10 cellular contexts compared by ENCODE assay signal in genomic region chr9:95008151-95008771, GRCh38.
DNase-seq lines count a peak whose midpoint lies in the region; ATAC-seq, FAIRE-seq and TF ChIP-seq lines count a peak whose summit lies in the region.
"Had no signal": no experiment of that assay in that cellular context is flagged by ENCODE, and none has a peak within 500 bp of the region (broad histone marks: within the 10 kb centered on the region; RNA-seq: fewer than 3 reads in every experiment).

No MANE protein-coding gene starts in this region.

- H3K9me3 ChIP-seq in left lung = no peaks in the 10 kb centered on the region
- no peaks in the 10 kb centered on the region for H3K9me3 ChIP-seq in subcutaneous abdominal adipose tissue (ENCODE audit: control insufficient read depth in 5 of 5, low read length in 5 of 5)

- H3K9ac ChIP-seq in subcutaneous abdominal adipose tissue (ENCODE audit: low read length in 5 of 5) = peak overlapping the region in 1 of 5 donors; percentile 20

- peak; percentile 62 for DNase-seq in LNCaP clone FGC (ENCODE audit: low read depth)
- no peak for DNase-seq in astrocyte of the cerebellum (ENCODE audit: low read depth)
- DNase-seq in left lung = no peak
- no peak for DNase-seq in urothelium cell line (ENCODE audit: low spot score)
- no peak for DNase-seq in activated naive CD4-positive, alpha-beta T cell treated with anti-CD3 and anti-CD28 coated beads, Interleukin-2, amount 50 U/mL, for 72 hours (ENCODE audit: low spot score in 2 of 2)
- DNase-seq in dedifferentiated amniotic fluid mesenchymal stem cell (ENCODE audit: extremely low spot score) = no peak
- DNase-seq: activated CD4-positive, alpha-beta T cell treated with anti-CD3 and anti-CD28 coated beads for 1 hour had no signal

- intact Hi-C loops in left lung (cut with DNase I) = no loop called here

- no peak overlapping the region for H3K4me3 ChIP-seq in LNCaP clone FGC (ENCODE audit: low read depth, low read length)
- peak overlapping the region; percentile 75 for H3K4me3 ChIP-seq in astrocyte of the cerebellum (ENCODE audit: low read depth, low read length)
- peak overlapping the region; percentile 26 to 54 for H3K4me3 ChIP-seq in left lung
- H3K4me3 ChIP-seq in subcutaneous abdominal adipose tissue (ENCODE audit: low read depth in 1 of 5, low read length in 5 of 5) = peak overlapping the region in 3 of 5 donors; percentile 26 to 85 (median 42)
- H3K4me3 ChIP-seq: K562 had no signal

- ATAC-seq in left lung (peak; percentile 56), GM19395 (IDR thresholded peaks at IDR 0.05; ENCODE audit: unreplicated experiment) (no peak)
- ATAC-seq in activated naive CD4-positive, alpha-beta T cell treated with anti-CD3 and anti-CD28 coated beads, Interleukin-2, amount 50 U/mL, for 72 hours = no peak
- ATAC-seq: K562 had no signal

- H3K27me3 ChIP-seq in left lung (peaks cover 0 to 30% of the 10 kb centered on the region in 2 donors), subcutaneous abdominal adipose tissue (ENCODE audit: control insufficient read depth in 5 of 5, insufficient read depth in 4 of 5, low read length in 5 of 5) (no peaks in the 10 kb centered on the region)

- H3K27ac ChIP-seq in left lung (peak overlapping the region; percentile 94 to 99), subcutaneous abdominal adipose tissue (ENCODE audit: low read depth, low read length) (peak overlapping the region; percentile 68)

- H3K9me3 Mint-ChIP-seq in activated naive CD4-positive, alpha-beta T cell treated with anti-CD3 and anti-CD28 coated beads, Interleukin-2, amount 50 U/mL, for 72 hours = no peaks in the 10 kb centered on the region

- H3K27ac Mint-ChIP-seq in activated naive CD4-positive, alpha-beta T cell treated with anti-CD3 and anti-CD28 coated beads, Interleukin-2, amount 50 U/mL, for 72 hours = no peak overlapping the region

- H3K4me1 ChIP-seq in left lung (peaks cover 1 to 14% of the 10 kb centered on the region in 2 donors), subcutaneous abdominal adipose tissue (ENCODE audit: control insufficient read depth in 5 of 5, insufficient read depth in 5 of 5, low read length in 5 of 5) (peaks cover 0 to 40% (median 28%) of the 10 kb centered on the region in 5 donors)

- in situ Hi-C loops in astrocyte of the cerebellum (cut with HindIII; ENCODE audit: low sequenced_read_pairs) = no loop called here

- H3K36me3 ChIP-seq in left lung = no peaks in the 10 kb centered on the region
- H3K36me3 ChIP-seq in subcutaneous abdominal adipose tissue (ENCODE audit: control insufficient read depth in 5 of 5, insufficient read depth in 5 of 5, low read length in 5 of 5) = peaks cover 0 to 8% (median 6%) of the 10 kb centered on the region in 5 donors

- H3K36me3 Mint-ChIP-seq in activated naive CD4-positive, alpha-beta T cell treated with anti-CD3 and anti-CD28 coated beads, Interleukin-2, amount 50 U/mL, for 72 hours = no peaks in the 10 kb centered on the region

- TF ChIP-seq CTCF in LNCaP clone FGC (IDR thresholded peaks at IDR 0.05; ENCODE audit: control insufficient read depth, extremely low read depth, insufficient read depth) (no peak), astrocyte of the cerebellum (IDR thresholded peaks at IDR 0.05; ENCODE audit: low read depth, low read length, missing control alignments) (no peak), left lung (IDR thresholded peaks at IDR 0.05) (no peak)

- FAIRE-seq in urothelium cell line (lab: Jason Lieb, UNC) = no peak
- FAIRE-seq: K562 had no signal
